ENCODE assay signal across 3 cellular contexts in genomic region chr1:40618108-40618507, GRCh38.
"Had no signal": no experiment of that assay in that cellular context is flagged by ENCODE, and none has a peak within 500 bp of the region (broad histone marks: within the 10 kb centered on the region; RNA-seq: fewer than 3 reads in every experiment).

No MANE protein-coding gene starts in this region.

- DNase-seq: GDM1, GF-D8 had no signal

- H3K4me3 ChIP-seq: GM12878 had no signal

- ATAC-seq: GM12878 had no signal
